In the genomic region with DNA sequence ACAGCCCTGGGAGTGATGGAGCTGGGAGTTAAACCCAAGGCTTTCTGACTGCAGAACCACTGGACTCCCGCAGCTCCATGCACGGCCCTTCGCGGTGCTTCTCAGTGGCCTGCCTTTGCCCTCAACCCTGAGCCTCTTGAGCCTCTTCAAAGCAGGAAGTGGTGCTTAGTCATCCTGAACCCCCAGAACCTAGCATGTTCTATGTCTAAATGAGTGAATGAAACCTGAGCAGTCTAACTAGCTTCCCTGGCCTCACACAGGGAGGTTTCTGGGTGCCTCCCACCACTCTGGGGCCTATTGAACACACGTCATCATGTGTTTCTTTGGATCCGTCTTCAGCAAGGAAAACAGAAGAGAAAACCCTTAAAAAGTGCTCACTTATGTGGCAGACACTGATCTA, we compare ENCODE assay signal across 9 cellular contexts.
DNase-seq lines count a peak whose midpoint lies in the region; ATAC-seq and TF ChIP-seq lines count a peak whose summit lies in the region.
"Had no signal": no experiment of that assay in that cellular context is flagged by ENCODE, and none has a peak within 500 bp of the region (broad histone marks: within the 10 kb centered on the region; RNA-seq: fewer than 3 reads in every experiment).

No MANE protein-coding gene starts in this region.

- ATAC-seq in GM21619 (IDR thresholded peaks at IDR 0.05; ENCODE audit: unreplicated experiment) (peak; percentile 99), HG03520 (IDR thresholded peaks at IDR 0.05; ENCODE audit: unreplicated experiment) (peak; percentile 99)

- H3K9me3 Mint-ChIP-seq in activated CD4-positive, alpha-beta T cell treated with anti-CD3 and anti-CD28 coated beads, Interleukin-2, amount 10 ng/mL, durations not matched to agents 7 days and 5 days = peaks cover 4% of the 10 kb centered on the region
- H3K9me3 Mint-ChIP-seq in nephron progenitor cell = no peaks in the 10 kb centered on the region

- peaks cover 16% of the 10 kb centered on the region for H3K4me1 Mint-ChIP-seq in activated CD4-positive, alpha-beta T cell treated with anti-CD3 and anti-CD28 coated beads, Interleukin-2, amount 10 ng/mL, durations not matched to agents 7 days and 5 days
- peaks cover 20% of the 10 kb centered on the region for H3K4me1 Mint-ChIP-seq in nephron progenitor cell

- H3K27me3 Mint-ChIP-seq in activated CD4-positive, alpha-beta T cell treated with anti-CD3 and anti-CD28 coated beads, Interleukin-2, amount 10 ng/mL, durations not matched to agents 7 days and 5 days = no peaks in the 10 kb centered on the region
- H3K27me3 Mint-ChIP-seq in nephron progenitor cell (ENCODE audit: low read depth, poor library complexity) = peaks cover 16% of the 10 kb centered on the region

- no peak overlapping the region for H3K4me3 Mint-ChIP-seq in activated CD4-positive, alpha-beta T cell treated with anti-CD3 and anti-CD28 coated beads, Interleukin-2, amount 10 ng/mL, durations not matched to agents 7 days and 5 days
- no peak overlapping the region for H3K4me3 Mint-ChIP-seq in nephron progenitor cell

- CTCF ChIA-PET in activated CD4-positive, alpha-beta T cell treated with anti-CD3 and anti-CD28 coated beads, Interleukin-2, amount 10 ng/mL, durations not matched to agents 7 days and 5 days (lab: Charles Lee) = interaction anchor here (1.3 to 1.7 kb wide), 3 partner anchors 11 to 18 kb away, joined by 3 to 7 read pairs (median 4); no protein-coding TSS in a partner anchor

- no peak for TF ChIP-seq CTCF in nephron progenitor cell (IDR thresholded peaks at IDR 0.05)

- POLR2A ChIA-PET in activated CD4-positive, alpha-beta T cell treated with anti-CD3 and anti-CD28 coated beads, Interleukin-2, amount 10 ng/mL, durations not matched to agents 7 days and 5 days (lab: Charles Lee) = no interaction called here

- peak overlapping the region; percentile 28 for H3K27ac Mint-ChIP-seq in activated CD4-positive, alpha-beta T cell treated with anti-CD3 and anti-CD28 coated beads, Interleukin-2, amount 10 ng/mL, durations not matched to agents 7 days and 5 days
- peak overlapping the region; percentile 57 for H3K27ac Mint-ChIP-seq in nephron progenitor cell

- no peaks in the 10 kb centered on the region for H3K36me3 Mint-ChIP-seq in activated CD4-positive, alpha-beta T cell treated with anti-CD3 and anti-CD28 coated beads, Interleukin-2, amount 10 ng/mL, durations not matched to agents 7 days and 5 days (ENCODE audit: low read depth)
- H3K36me3 Mint-ChIP-seq in nephron progenitor cell (ENCODE audit: low read depth) = no peaks in the 10 kb centered on the region

- DNase-seq in activated CD4-positive, alpha-beta T cell treated with anti-CD3 and anti-CD28 coated beads, Interleukin-2, amount 10 ng/mL, durations not matched to agents 7 days and 5 days = peak; percentile 15
- DNase-seq in activated CD4-positive, alpha-beta T cell treated with anti-CD3 and anti-CD28 coated beads, Interleukin-2, amount 50 U/mL, for 4 hours = no peak
- DNase-seq in nephron progenitor cell = no peak
- no peak for DNase-seq in NCI-H146 treated with DMSO at 0.1 percent for 48 hours (lab: John Stamatoyannopoulos, UW; ENCODE audit: unreplicated experiment)
- no peak for DNase-seq in effector CD4-positive, alpha-beta T cell
- no peak for DNase-seq in activated CD8-positive, alpha-beta memory T cell treated with anti-CD3 and anti-CD28 coated beads, Interleukin-2, amount 50 U/mL, for 48 hours
- DNase-seq: upper lobe of left lung had no signal
